ENCODE assay signal across 7 cellular contexts in genomic region chr7:5514440-5515035, GRCh38. TPM values are rescaled to one million over a fixed set of nuclear protein-coding genes. Genes with fewer than 3 reads are reported as not detected.
A peak's percentile ranks its signal among the peaks of the same experiment; 100 is the strongest.
DNase-seq lines count a peak whose midpoint lies in the region; ATAC-seq lines count a peak whose summit lies in the region.

No MANE protein-coding gene starts in this region.

- H3K4me3 Mint-ChIP-seq in activated T-helper 2 cell treated with anti-CD3 and anti-CD28 coated beads, Interferon-gamma antibody, Interleukin-2, Interleukin-4, amounts not matched to agents 10 μg/mL and 5 μg/mL and 100 μg/mL, durations not matched to agents 14 hours and 24 hours and 36 hours (ENCODE audit: low read depth) = peak overlapping the region; percentile 95
- H3K4me3 Mint-ChIP-seq in stimulated activated naive B cell treated with anti-CD40 and anti-IgM and Interleukin-4, amounts not matched to agents 10 μg/mL and 1 μg/mL and 100 μg/mL, for 72 hours = peak overlapping the region; percentile 94 to 97

- H3K27ac ChIP-seq in HUES64 (ENCODE audit: low read depth, low read length) = peak overlapping the region; percentile 94; the same call in 1 of the 2 replicates

- no peak for DNase-seq in activated T-helper 2 cell treated with anti-CD3 and anti-CD28 coated beads, Interferon-gamma antibody, Interleukin-2, Interleukin-4, amounts not matched to agents 10 μg/mL and 5 μg/mL and 100 μg/mL, durations not matched to agents 14 hours and 24 hours and 36 hours (ENCODE audit: low spot score)
- DNase-seq in stimulated activated naive B cell treated with anti-CD40 and anti-IgM and Interleukin-4, amounts not matched to agents 10 μg/mL and 1 μg/mL and 100 μg/mL, for 72 hours = no peak
- DNase-seq in COLO668 (lab: John Stamatoyannopoulos, UW; ENCODE audit: unreplicated experiment) = no peak
- no peak for DNase-seq in NCI-H82 treated with DMSO at 0.1 percent for 48 hours (lab: John Stamatoyannopoulos, UW; ENCODE audit: unreplicated experiment)

- intact Hi-C loops in activated T-helper 2 cell treated with anti-CD3 and anti-CD28 coated beads, Interferon-gamma antibody, Interleukin-2, Interleukin-4, amounts not matched to agents 10 μg/mL and 5 μg/mL and 100 μg/mL, durations not matched to agents 14 hours and 24 hours and 36 hours (cut with micrococcal nuclease) = no loop called here

- 0 out of 2 replicates have a peak, but pooled peaks cover 5% of the 10 kb centered on the region for H3K4me1 ChIP-seq in HUES64 (ENCODE audit: insufficient read depth, low read length)
- no peaks in the 10 kb centered on the region for H3K4me1 ChIP-seq in iPS-15b (ENCODE audit: control insufficient read depth, insufficient read depth, low read length)

- H3K9ac ChIP-seq in HUES64 (ENCODE audit: low read depth, low read length) = peak overlapping the region; percentile 97
- no peak overlapping the region for H3K9ac ChIP-seq in iPS-15b (ENCODE audit: low read depth, low read length)

- no peaks in the 10 kb centered on the region for H3K9me3 Mint-ChIP-seq in activated T-helper 2 cell treated with anti-CD3 and anti-CD28 coated beads, Interferon-gamma antibody, Interleukin-2, Interleukin-4, amounts not matched to agents 10 μg/mL and 5 μg/mL and 100 μg/mL, durations not matched to agents 14 hours and 24 hours and 36 hours
- no peaks in the 10 kb centered on the region for H3K9me3 Mint-ChIP-seq in stimulated activated naive B cell treated with anti-CD40 and anti-IgM and Interleukin-4, amounts not matched to agents 10 μg/mL and 1 μg/mL and 100 μg/mL, for 72 hours

- peaks cover 13% of the 10 kb centered on the region for H3K4me1 Mint-ChIP-seq in activated T-helper 2 cell treated with anti-CD3 and anti-CD28 coated beads, Interferon-gamma antibody, Interleukin-2, Interleukin-4, amounts not matched to agents 10 μg/mL and 5 μg/mL and 100 μg/mL, durations not matched to agents 14 hours and 24 hours and 36 hours (ENCODE audit: low read depth)
- peaks cover 15 to 20% of the 10 kb centered on the region in 2 donors for H3K4me1 Mint-ChIP-seq in stimulated activated naive B cell treated with anti-CD40 and anti-IgM and Interleukin-4, amounts not matched to agents 10 μg/mL and 1 μg/mL and 100 μg/mL, for 72 hours

- H3K4me3 ChIP-seq in HUES64 (ENCODE audit: low read length) (peak overlapping the region; percentile 88), iPS-15b (ENCODE audit: low read depth, low read length) (peak overlapping the region; percentile 100)

- no peaks in the 10 kb centered on the region for H3K36me3 Mint-ChIP-seq in activated T-helper 2 cell treated with anti-CD3 and anti-CD28 coated beads, Interferon-gamma antibody, Interleukin-2, Interleukin-4, amounts not matched to agents 10 μg/mL and 5 μg/mL and 100 μg/mL, durations not matched to agents 14 hours and 24 hours and 36 hours (ENCODE audit: low read depth)
- H3K36me3 Mint-ChIP-seq in stimulated activated naive B cell treated with anti-CD40 and anti-IgM and Interleukin-4, amounts not matched to agents 10 μg/mL and 1 μg/mL and 100 μg/mL, for 72 hours = no peaks in the 10 kb centered on the region

- H3K9me3 ChIP-seq in HUES64 (ENCODE audit: insufficient read depth, low read depth, low read length) (no peaks in the 10 kb centered on the region), iPS-15b (ENCODE audit: control insufficient read depth, insufficient read depth, low read length) (no peaks in the 10 kb centered on the region)

- peak overlapping the region; percentile 98 for H3K27ac Mint-ChIP-seq in activated T-helper 2 cell treated with anti-CD3 and anti-CD28 coated beads, Interferon-gamma antibody, Interleukin-2, Interleukin-4, amounts not matched to agents 10 μg/mL and 5 μg/mL and 100 μg/mL, durations not matched to agents 14 hours and 24 hours and 36 hours
- peak overlapping the region; percentile 97 for H3K27ac Mint-ChIP-seq in stimulated activated naive B cell treated with anti-CD40 and anti-IgM and Interleukin-4, amounts not matched to agents 10 μg/mL and 1 μg/mL and 100 μg/mL, for 72 hours

- H3K27me3 Mint-ChIP-seq in activated T-helper 2 cell treated with anti-CD3 and anti-CD28 coated beads, Interferon-gamma antibody, Interleukin-2, Interleukin-4, amounts not matched to agents 10 μg/mL and 5 μg/mL and 100 μg/mL, durations not matched to agents 14 hours and 24 hours and 36 hours (ENCODE audit: low read depth) = no peaks in the 10 kb centered on the region
- H3K27me3 Mint-ChIP-seq in stimulated activated naive B cell treated with anti-CD40 and anti-IgM and Interleukin-4, amounts not matched to agents 10 μg/mL and 1 μg/mL and 100 μg/mL, for 72 hours = no peaks in the 10 kb centered on the region

- ATAC-seq in stimulated activated naive B cell treated with anti-CD40 and anti-IgM and Interleukin-4, amounts not matched to agents 10 μg/mL and 1 μg/mL and 100 μg/mL, for 72 hours (replicated peaks) = no peak
- ATAC-seq in GM18909 (IDR thresholded peaks at IDR 0.05; ENCODE audit: poor library complexity, unreplicated experiment) = no peak

- WGBS in HUES64 = 92% methylated on average over 15 of the region's 15 CpGs

- H3K36me3 ChIP-seq in HUES64 (ENCODE audit: insufficient read depth, low read length) (0 out of 2 replicates have a peak, but pooled peaks cover 3% of the 10 kb centered on the region), iPS-15b (ENCODE audit: control insufficient read depth, insufficient read depth, low read length) (peaks cover 5% of the 10 kb centered on the region)

- no peaks in the 10 kb centered on the region for H3K27me3 ChIP-seq in HUES64 (ENCODE audit: insufficient read depth, low read length)
- no peaks in the 10 kb centered on the region for H3K27me3 ChIP-seq in iPS-15b (ENCODE audit: control insufficient read depth, insufficient read depth, low read length)

RNA-seq across cellular contexts. Expression of gene FBXL18, which starts 0.9 kb away (rescaled TPM):
- 7.8 TPM for polyA plus RNA-seq in HUES64 (2013, experiment 1 of 2)
- 7.5 TPM for polyA plus RNA-seq in HUES64 (2013, experiment 2 of 2)
- total RNA-seq in activated T-helper 2 cell treated with anti-CD3 and anti-CD28 coated beads, Interferon-gamma antibody, Interleukin-2, Interleukin-4, amounts not matched to agents 10 μg/mL and 5 μg/mL and 100 μg/mL, durations not matched to agents 14 hours and 24 hours and 36 hours = 14.0 and 14.4 TPM in 2 replicates

RNA-seq across cellular contexts. Expression of gene ACTB, which starts 15.9 kb away (rescaled TPM):
- polyA plus RNA-seq in HUES64 (2013, experiment 1 of 2) = 3,735 TPM
- polyA plus RNA-seq in HUES64 (2013, experiment 2 of 2) = 3,664 TPM
- total RNA-seq in activated T-helper 2 cell treated with anti-CD3 and anti-CD28 coated beads, Interferon-gamma antibody, Interleukin-2, Interleukin-4, amounts not matched to agents 10 μg/mL and 5 μg/mL and 100 μg/mL, durations not matched to agents 14 hours and 24 hours and 36 hours = 8,716 and 8,813 TPM in 2 replicates
